Comparison of ENCODE assay signal across 8 cellular contexts in genomic region chr5:123511648-123512605, GRCh38. TPM values are rescaled to one million over a fixed set of nuclear protein-coding genes. Genes with fewer than 3 reads are reported as not detected.
DNase-seq lines count a peak whose midpoint lies in the region; ATAC-seq and TF ChIP-seq lines count a peak whose summit lies in the region.

CSNK1G3 (plus strand) TSS chr5:123512177; CDS start chr5:123545664, 33,487 bp downstream.

- peak in 1 of 2 donors; percentile 80 for TF ChIP-seq POLR2A in suprapubic skin (IDR thresholded peaks at IDR 0.05)

- under 1% methylated on average over 34 of the region's 82 CpGs for WGBS in suprapubic skin

- peak within 1 kb of the TSS; percentile 97 for H3K4me3 ChIP-seq in suprapubic skin

- POLR2A ChIA-PET in GM10248 (lab: Yijun Ruan, JAX): interaction anchor here (0.7 to 1.0 kb wide), 3 partner anchors 14 to 1139 kb away, joined by 3 to 4 read pairs (median 3); no protein-coding TSS in a partner anchor

- H3K27ac ChIP-seq in suprapubic skin: peak within 1 kb of the TSS; percentile 97

- no peak for TF ChIP-seq EP300 in suprapubic skin (IDR thresholded peaks at IDR 0.05)

- TF ChIP-seq CTCF in GM10248 (IDR thresholded peaks at IDR 0.05; ENCODE audit: control extremely low read depth, extremely low read depth, low read depth, missing control alignments): peak; percentile 3
- TF ChIP-seq CTCF in suprapubic skin (IDR thresholded peaks at IDR 0.05): no peak

- peaks cover 26% of the 10 kb centered on the region for H3K4me1 ChIP-seq in suprapubic skin

- CTCF ChIA-PET in GM10248 (lab: Yijun Ruan, JAX): interaction anchor here (0.7 to 2.2 kb wide), 3 partner anchors 11 to 91 kb away, joined by 3 to 5 read pairs (median 4); partner anchors contain the start of gene CEP120

- H3K27ac Mint-ChIP-seq in activated naive CD4-positive, alpha-beta T cell treated with anti-CD3 and anti-CD28 coated beads, Interleukin-2, amount 50 U/mL, for 72 hours: peak within 1 kb of the TSS; percentile 92 to 98

- no peaks in the 10 kb centered on the region for H3K9me3 Mint-ChIP-seq in activated naive CD4-positive, alpha-beta T cell treated with anti-CD3 and anti-CD28 coated beads, Interleukin-2, amount 50 U/mL, for 72 hours

- H3K27me3 ChIP-seq in suprapubic skin: no peaks in the 10 kb centered on the region

- no peaks in the 10 kb centered on the region for H3K36me3 ChIP-seq in suprapubic skin

- no peaks in the 10 kb centered on the region for H3K9me3 ChIP-seq in suprapubic skin

- peak; percentile 97 for ATAC-seq in HG02571 (IDR thresholded peaks at IDR 0.05; ENCODE audit: unreplicated experiment)
- ATAC-seq in activated naive CD4-positive, alpha-beta T cell treated with anti-CD3 and anti-CD28 coated beads, Interleukin-2, amount 50 U/mL, for 72 hours: peak; percentile 90 to 94

- DNase-seq in GM10248 (ENCODE audit: extremely low spot score) (peak; percentile 92), NCI-H1048 (lab: John Stamatoyannopoulos, UW) (peak; percentile 88), SKM-1 (lab: John Stamatoyannopoulos, UW; ENCODE audit: unreplicated experiment) (peak; percentile 98), globus pallidus (ENCODE audit: low spot score) (peak; percentile 95), nucleus accumbens (lab: John Stamatoyannopoulos, UW) (peak; percentile 65 to 98 (median 92)), suprapubic skin (ENCODE audit: low spot score in 2 of 2) (peak; percentile 97 to 98)
- DNase-seq in activated naive CD4-positive, alpha-beta T cell treated with anti-CD3 and anti-CD28 coated beads, Interleukin-2, amount 50 U/mL, for 72 hours (ENCODE audit: low spot score in 2 of 2): peak; percentile 88 to 95

- peaks cover 0 to 6% of the 10 kb centered on the region in 2 donors for H3K36me3 Mint-ChIP-seq in activated naive CD4-positive, alpha-beta T cell treated with anti-CD3 and anti-CD28 coated beads, Interleukin-2, amount 50 U/mL, for 72 hours

RNA-seq across cellular contexts. Expression of gene CSNK1G3, which starts in this region (rescaled TPM):
- 10 to 100 TPM; 23.7 to 46.9 TPM for total RNA-seq in activated naive CD4-positive, alpha-beta T cell treated with anti-CD3 and anti-CD28 coated beads, Interleukin-2, amount 50 U/mL, for 72 hours
- total RNA-seq in suprapubic skin: 10 to 100 TPM; 23.1 to 45.6 (median 30.5) TPM

Comparison
In these comparisons a context has a peak if more than half of its experiments do, and no peak if none do; other contexts are left out.
1. Peak in every context shown above with its lines: DNase-seq, ATAC-seq, H3K4me3 ChIP-seq and H3K27ac ChIP-seq.